ENCODE assay signal across 30 cellular contexts in genomic region chr1:220917535-220918209, GRCh38. TPM values are rescaled to one million over a fixed set of nuclear protein-coding genes. Genes with fewer than 3 reads are reported as not detected.
"Had no signal": no experiment of that assay in that cellular context is flagged by ENCODE, and none has a peak within 500 bp of the region (broad histone marks: within the 10 kb centered on the region; RNA-seq: fewer than 3 reads in every experiment).

No MANE protein-coding gene starts in this region.

- ATAC-seq: activated naive CD4-positive, alpha-beta T cell treated with anti-CD3 and anti-CD28 coated beads, Interleukin-2, amount 50 U/mL, for 72 hours; activated T-cell treated with anti-CD3 and anti-CD28 coated beads, Interleukin-2, amount 50 U/mL, for 72 hours; effector memory CD8-positive, alpha-beta T cell; foreskin keratinocyte; gastrocnemius medialis; heart left ventricle; WTC11 had no signal

- H3K4me3 ChIP-seq: ascending aorta, breast epithelium, cardiac muscle cell, colonic mucosa, dorsolateral prefrontal cortex, esophagus muscularis mucosa, gastrocnemius medialis, heart left ventricle had no signal

- H3K9me3 ChIP-seq: ascending aorta, breast epithelium, colonic mucosa, esophagus muscularis mucosa, gastrocnemius medialis, heart left ventricle had no signal

- H3K27ac ChIP-seq: ascending aorta, breast epithelium, cardiac muscle cell, colonic mucosa, dorsolateral prefrontal cortex, esophagus muscularis mucosa, foreskin keratinocyte, gastrocnemius medialis, heart left ventricle had no signal

- H3K27me3 ChIP-seq: ascending aorta, breast epithelium, colonic mucosa, esophagus muscularis mucosa, foreskin keratinocyte, gastrocnemius medialis had no signal

- H3K36me3 ChIP-seq: ascending aorta, breast epithelium, cardiac muscle cell, colonic mucosa, esophagus muscularis mucosa, gastrocnemius medialis, heart left ventricle had no signal

- H3K4me1 ChIP-seq: ascending aorta, breast epithelium, colonic mucosa, foreskin keratinocyte had no signal

- DNase-seq: activated CD4-positive, alpha-beta memory T cell treated with anti-CD3 and anti-CD28 coated beads, Interleukin-2, amount 10 ng/mL, durations not matched to agents 7 days and 5 days; activated CD4-positive, alpha-beta T cell treated with anti-CD3 and anti-CD28 coated beads for 1 hour; activated CD4-positive, alpha-beta T cell treated with anti-CD3 and anti-CD28 coated beads for 4 hours; activated CD4-positive, alpha-beta T cell treated with anti-CD3 and anti-CD28 coated beads, Interleukin-2, amount 10 ng/mL, durations not matched to agents 7 days and 5 days; activated CD4-positive, alpha-beta T cell treated with anti-CD3 and anti-CD28 coated beads, Interleukin-2, amount 50 U/mL, for 4 hours; activated CD8-positive, alpha-beta memory T cell treated with anti-CD3 and anti-CD28 coated beads, Interleukin-2, amount 50 U/mL, for 48 hours; activated gamma-delta T cell; activated naive CD4-positive, alpha-beta T cell; activated naive CD4-positive, alpha-beta T cell treated with anti-CD3 and anti-CD28 coated beads, Interleukin-2, amount 10 ng/mL, durations not matched to agents 7 days and 5 days; activated naive CD8-positive, alpha-beta T cell treated with anti-CD3 and anti-CD28 coated beads, Interleukin-2, amount 10 ng/mL, durations not matched to agents 7 days and 5 days; activated T-cell treated with anti-CD3 and anti-CD28 coated beads for 4 hours; activated T-cell treated with anti-CD3 and anti-CD28 coated beads, Interleukin-2, amount 50 U/mL, for 24 hours; activated T-cell treated with anti-CD3 and anti-CD28 coated beads, Interleukin-2, amount 50 U/mL, for 72 hours; central memory CD4-positive, alpha-beta T cell; cerebellar nuclear complex; colonic mucosa; dorsolateral prefrontal cortex; effector memory CD8-positive, alpha-beta T cell; erythroblast; foreskin keratinocyte; gastrocnemius medialis; glutamatergic neuron; heart left ventricle; T-helper 2 cell had no signal

RNA-seq across cellular contexts. Expression of gene HLX, which starts 38.4 kb away (rescaled TPM):
- total RNA-seq: foreskin keratinocyte, WTC11 had no signal
- polyA plus RNA-seq: foreskin keratinocyte had no signal
